ENCODE assay signal across 8 cellular contexts in genomic region chr1:150268706-150269403, GRCh38. TPM values are rescaled to one million over a fixed set of nuclear protein-coding genes. Genes with fewer than 3 reads are reported as not detected.
DNase-seq lines count a peak whose midpoint lies in the region; ATAC-seq and TF ChIP-seq lines count a peak whose summit lies in the region.

Gene APH1A, minus strand, starts transcription at chr1:150269016. Its CDS starts 206 bp downstream, at chr1:150268810.

- H3K27me3 ChIP-seq in upper lobe of right lung, result no peaks in the 10 kb centered on the region

- peaks cover 32% of the 10 kb centered on the region for H3K36me3 ChIP-seq in upper lobe of right lung

- no peak for TF ChIP-seq CTCF in progenitor cell of endocrine pancreas (IDR thresholded peaks at IDR 0.05; ENCODE audit: unreplicated experiment)
- TF ChIP-seq CTCF in upper lobe of right lung (IDR thresholded peaks at IDR 0.05), result no peak

- peaks cover 18% of the 10 kb centered on the region for H3K4me1 ChIP-seq in upper lobe of right lung

- DNase-seq in NCI-H187 (lab: John Stamatoyannopoulos, UW) (peak; percentile 96 to 98), T-helper 17 cell (peak; percentile 77 to 81 (median 78)), amniotic stem cell (lab: John Stamatoyannopoulos, UW) (peak; percentile 95), left cardiac atrium (peak; percentile 97), progenitor cell of endocrine pancreas (ENCODE audit: low spot score, unreplicated experiment) (peak; percentile 87), upper lobe of right lung (peak; percentile 98)

- H3K4me3 ChIP-seq in upper lobe of right lung, result peak within 1 kb of the TSS; percentile 81

- intact Hi-C loops in left cardiac atrium (cut with DNase I) (no loop called here), upper lobe of right lung (cut with DNase I) (no loop called here)

- H3K27ac Mint-ChIP-seq in T-helper 17 cell, result peak within 1 kb of the TSS; percentile 100
- H3K27ac Mint-ChIP-seq in progenitor cell of endocrine pancreas, result peak within 1 kb of the TSS; percentile 98

- H3K4me3 Mint-ChIP-seq in T-helper 17 cell (peak within 1 kb of the TSS; percentile 95), progenitor cell of endocrine pancreas (ENCODE audit: low read depth) (peak within 1 kb of the TSS; percentile 99)

- H3K27ac ChIP-seq in upper lobe of right lung, result peak within 1 kb of the TSS; percentile 93

- peaks cover 2% of the 10 kb centered on the region for H3K36me3 Mint-ChIP-seq in T-helper 17 cell (ENCODE audit: low read depth)
- peaks cover 6% of the 10 kb centered on the region for H3K36me3 Mint-ChIP-seq in progenitor cell of endocrine pancreas (ENCODE audit: insufficient read depth)

- peaks cover 31% of the 10 kb centered on the region for H3K4me1 Mint-ChIP-seq in T-helper 17 cell
- H3K4me1 Mint-ChIP-seq in progenitor cell of endocrine pancreas (ENCODE audit: low read depth), result peaks cover 26% of the 10 kb centered on the region

- ATAC-seq in GM18499 (IDR thresholded peaks at IDR 0.05; ENCODE audit: insufficient read depth, unreplicated experiment) (peak; percentile 86), HG02938 (IDR thresholded peaks at IDR 0.05; ENCODE audit: unreplicated experiment) (peak; percentile 77), T-helper 17 cell (peak; percentile 94), left cardiac atrium (peak; percentile 99), upper lobe of right lung (peak; percentile 99)

- H3K27me3 Mint-ChIP-seq in T-helper 17 cell, result no peaks in the 10 kb centered on the region
- no peaks in the 10 kb centered on the region for H3K27me3 Mint-ChIP-seq in progenitor cell of endocrine pancreas

- H3K9me3 ChIP-seq in T-helper 17 cell (ENCODE audit: control insufficient read depth, low read length, poor library complexity, severe bottlenecking), result no peaks in the 10 kb centered on the region
- no peaks in the 10 kb centered on the region for H3K9me3 ChIP-seq in upper lobe of right lung

- no peaks in the 10 kb centered on the region for H3K9me3 Mint-ChIP-seq in progenitor cell of endocrine pancreas (ENCODE audit: low read depth)

RNA-seq across cellular contexts. Expression of gene APH1A, which starts in this region (rescaled TPM):
- total RNA-seq in T-helper 17 cell (100 to 1,000 TPM; 118 TPM), left cardiac atrium (10 to 100 TPM; 64.3 to 93.1 TPM), progenitor cell of endocrine pancreas (129 and 136 TPM in 2 replicates), upper lobe of right lung (135 TPM)

Comparison
In these comparisons a context has a peak if more than half of its experiments do, and no peak if none do; other contexts are left out.
1. Peak in every context shown above with its lines: DNase-seq, ATAC-seq, H3K4me3 ChIP-seq and H3K27ac ChIP-seq.